In genomic region chr2:6358985-6359384, GRCh38 we compare ENCODE assay signal across 18 cellular contexts.
DNase-seq lines count a peak whose midpoint lies in the region; FAIRE-seq and TF ChIP-seq lines count a peak whose summit lies in the region.
"Had no signal": no experiment of that assay in that cellular context is flagged by ENCODE, and none has a peak within 500 bp of the region (broad histone marks: within the 10 kb centered on the region; RNA-seq: fewer than 3 reads in every experiment).

No MANE protein-coding gene starts in this region.

- no peaks in the 10 kb centered on the region for H3K27me3 Mint-ChIP-seq in nephron progenitor cell (ENCODE audit: low read depth, poor library complexity)
- H3K27me3 Mint-ChIP-seq in activated CD4-positive, alpha-beta memory T cell treated with anti-CD3 and anti-CD28 coated beads for 36 hours = no peaks in the 10 kb centered on the region
- H3K27me3 Mint-ChIP-seq: CD8-positive, alpha-beta memory T cell; IgD-negative memory B cell had no signal

- H3K4me2 ChIP-seq in BLaER1 = peak overlapping the region; percentile 16; the same call in 1 of the 2 replicates

- no peak overlapping the region for H3K9ac ChIP-seq in BLaER1
- H3K9ac ChIP-seq: GM23248 had no signal

- H3K9me3 ChIP-seq in BLaER1 = no peaks in the 10 kb centered on the region
- H3K9me3 ChIP-seq in WERI-Rb-1 (ENCODE audit: severe bottlenecking) = peaks cover 14% of the 10 kb centered on the region
- H3K9me3 ChIP-seq: Caco-2 had no signal

- H3K36me3 ChIP-seq in BLaER1 (no peaks in the 10 kb centered on the region), WERI-Rb-1 (no peaks in the 10 kb centered on the region)

- CTCF ChIA-PET in activated CD4-positive, alpha-beta memory T cell treated with anti-CD3 and anti-CD28 coated beads for 36 hours (lab: Charles Lee) = no interaction called here

- H3K27ac ChIP-seq in BLaER1 (no peak overlapping the region), WERI-Rb-1 (no peak overlapping the region)
- H3K27ac ChIP-seq: GM23248 had no signal

- POLR2A ChIA-PET in activated CD4-positive, alpha-beta memory T cell treated with anti-CD3 and anti-CD28 coated beads for 36 hours (lab: Charles Lee) = no interaction called here

- no peaks in the 10 kb centered on the region for H3K27me3 ChIP-seq in BLaER1
- no peaks in the 10 kb centered on the region for H3K27me3 ChIP-seq in WERI-Rb-1 (ENCODE audit: insufficient read depth, low read depth, severe bottlenecking)

- no peak overlapping the region for H3K4me3 Mint-ChIP-seq in nephron progenitor cell
- no peak overlapping the region for H3K4me3 Mint-ChIP-seq in activated CD4-positive, alpha-beta memory T cell treated with anti-CD3 and anti-CD28 coated beads for 36 hours
- H3K4me3 Mint-ChIP-seq: CD8-positive, alpha-beta memory T cell; IgD-negative memory B cell had no signal

- H3K36me3 Mint-ChIP-seq in nephron progenitor cell (ENCODE audit: low read depth) = no peaks in the 10 kb centered on the region
- H3K36me3 Mint-ChIP-seq in activated CD4-positive, alpha-beta memory T cell treated with anti-CD3 and anti-CD28 coated beads for 36 hours = no peaks in the 10 kb centered on the region
- H3K36me3 Mint-ChIP-seq: CD8-positive, alpha-beta memory T cell; IgD-negative memory B cell had no signal

- H3K4me3 ChIP-seq in BLaER1 (no peak overlapping the region), WERI-Rb-1 (ENCODE audit: low read depth, low read length) (no peak overlapping the region)
- H3K4me3 ChIP-seq: GM12878, GM23248 had no signal

- DNase-seq in NCI-H2171 treated with DMSO at 0.1 percent for 48 hours (lab: John Stamatoyannopoulos, UW) (peak; percentile 19), NCI-H2171 (lab: John Stamatoyannopoulos, UW) (no peak), WERI-Rb-1 (peak; percentile 17), nephron progenitor cell (no peak), CD1c-positive myeloid dendritic cell (ENCODE audit: extremely low spot score) (no peak), urothelium cell line (ENCODE audit: low spot score) (no peak)
- no peak for DNase-seq in activated CD4-positive, alpha-beta memory T cell treated with anti-CD3 and anti-CD28 coated beads for 36 hours
- DNase-seq: 8988T; ACHN; C1 segment of cervical spinal cord; Caco-2; CD8-positive, alpha-beta memory T cell; GM23248 had no signal

- H3K4me1 Mint-ChIP-seq in nephron progenitor cell = peaks cover 25% of the 10 kb centered on the region
- H3K4me1 Mint-ChIP-seq in activated CD4-positive, alpha-beta memory T cell treated with anti-CD3 and anti-CD28 coated beads for 36 hours (ENCODE audit: low read depth) = no peaks in the 10 kb centered on the region
- H3K4me1 Mint-ChIP-seq: CD8-positive, alpha-beta memory T cell had no signal

- no peaks in the 10 kb centered on the region for H4K20me1 ChIP-seq in BLaER1

- intact Hi-C loops in activated CD4-positive, alpha-beta memory T cell treated with anti-CD3 and anti-CD28 coated beads for 36 hours (cut with micrococcal nuclease) = no loop called here

- peaks cover 5% of the 10 kb centered on the region for H3K9me3 Mint-ChIP-seq in nephron progenitor cell
- peaks cover 2% of the 10 kb centered on the region for H3K9me3 Mint-ChIP-seq in activated CD4-positive, alpha-beta memory T cell treated with anti-CD3 and anti-CD28 coated beads for 36 hours

- peaks cover 38% of the 10 kb centered on the region for H3K4me1 ChIP-seq in BLaER1
- H3K4me1 ChIP-seq: Caco-2 had no signal

- TF ChIP-seq CTCF in WERI-Rb-1 (IDR thresholded peaks at IDR 0.05; ENCODE audit: low read depth, low read length) = no peak
- no peak for TF ChIP-seq CTCF in nephron progenitor cell (IDR thresholded peaks at IDR 0.05)

- no peak for FAIRE-seq in urothelium cell line (lab: Jason Lieb, UNC)
- FAIRE-seq: GM12878, GM18507, H54 had no signal

- peak overlapping the region; percentile 61 for H3K27ac Mint-ChIP-seq in nephron progenitor cell
- no peak overlapping the region for H3K27ac Mint-ChIP-seq in activated CD4-positive, alpha-beta memory T cell treated with anti-CD3 and anti-CD28 coated beads for 36 hours
- H3K27ac Mint-ChIP-seq: CD8-positive, alpha-beta memory T cell; IgD-negative memory B cell had no signal

Comparison
In these comparisons a context has a peak if more than half of its experiments do, and no peak if none do; other contexts are left out.
1. DNase-seq: peak in NCI-H2171 treated with DMSO at 0.1 percent for 48 hours (single experiment) and WERI-Rb-1 (single experiment); none in NCI-H2171 (single experiment), nephron progenitor cell (single experiment), activated CD4-positive, alpha-beta memory T cell treated with anti-CD3 and anti-CD28 coated beads for 36 hours (single experiment), CD1c-positive myeloid dendritic cell (single experiment) and urothelium cell line (single experiment).